Comparison of ENCODE assay signal across 12 cellular contexts in the genomic region with DNA sequence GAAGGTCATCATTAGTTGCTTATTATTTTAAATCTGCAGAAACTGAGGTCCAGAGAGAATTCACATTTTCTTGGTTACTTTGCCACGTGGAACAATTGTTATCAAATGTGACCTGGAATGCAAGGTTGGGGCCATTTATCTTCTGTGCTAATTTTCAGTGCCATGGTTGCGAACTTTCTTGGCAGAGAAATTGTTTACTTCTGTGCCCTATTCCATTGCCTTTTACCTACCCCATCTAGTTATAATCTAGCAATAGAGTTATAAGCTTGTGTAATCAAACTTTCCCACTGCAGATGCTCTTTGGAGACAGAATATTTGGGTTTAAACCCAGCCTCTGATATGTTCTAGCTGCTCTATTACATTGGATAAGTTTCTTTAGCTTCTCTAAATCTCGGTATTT.
DNase-seq lines count a peak whose midpoint lies in the region; ATAC-seq and TF ChIP-seq lines count a peak whose summit lies in the region.
"Had no signal": no experiment of that assay in that cellular context is flagged by ENCODE, and none has a peak within 500 bp of the region (broad histone marks: within the 10 kb centered on the region; RNA-seq: fewer than 3 reads in every experiment).

No MANE protein-coding gene starts in this region.

- H3K9ac ChIP-seq in subcutaneous abdominal adipose tissue (ENCODE audit: low read length in 5 of 5), result peak overlapping the region in 3 of 5 donors; percentile 62 to 72 (median 71)

- H3K9me3 ChIP-seq in body of pancreas (no peaks in the 10 kb centered on the region), lower lobe of right lung (no peaks in the 10 kb centered on the region), subcutaneous abdominal adipose tissue (ENCODE audit: control insufficient read depth in 5 of 5, low read length in 5 of 5) (no peaks in the 10 kb centered on the region)
- H3K9me3 ChIP-seq: tibial artery had no signal

- peaks cover 5% of the 10 kb centered on the region for H3K9me3 Mint-ChIP-seq in activated T-cell treated with anti-CD3 and anti-CD28 coated beads, Interleukin-2, amount 50 U/mL, for 4 hours

- WGBS in body of pancreas, 2 donors, result 22 to 24% methylated on average over 3 of the region's 3 CpGs

- intact Hi-C loops in body of pancreas (cut with DNase I) (no loop called here), lower lobe of right lung (cut with DNase I) (no loop called here)

- peaks cover 9% of the 10 kb centered on the region for H3K36me3 Mint-ChIP-seq in activated T-cell treated with anti-CD3 and anti-CD28 coated beads, Interleukin-2, amount 50 U/mL, for 4 hours (ENCODE audit: insufficient read depth)

- H3K4me1 ChIP-seq in body of pancreas (peaks cover 62% of the 10 kb centered on the region), lower lobe of right lung (peaks cover 46% of the 10 kb centered on the region), subcutaneous abdominal adipose tissue (ENCODE audit: control insufficient read depth in 5 of 5, insufficient read depth in 5 of 5, low read length in 5 of 5) (peaks cover 0 to 36% (median 32%) of the 10 kb centered on the region in 5 donors)

- no peaks in the 10 kb centered on the region for H3K36me3 ChIP-seq in body of pancreas (replicated peaks in 1 of 2; ENCODE audit: insufficient read depth in 1 of 2, low read depth in 2 of 2)
- H3K36me3 ChIP-seq in lower lobe of right lung, result no peaks in the 10 kb centered on the region
- H3K36me3 ChIP-seq in subcutaneous abdominal adipose tissue (ENCODE audit: control insufficient read depth in 5 of 5, insufficient read depth in 5 of 5, low read length in 5 of 5), result no peaks in the 10 kb centered on the region
- H3K36me3 ChIP-seq: tibial artery had no signal

- peaks cover 54% of the 10 kb centered on the region for H3K4me1 Mint-ChIP-seq in activated T-cell treated with anti-CD3 and anti-CD28 coated beads, Interleukin-2, amount 50 U/mL, for 4 hours (ENCODE audit: low read depth)

- H3K4me3 Mint-ChIP-seq in activated T-cell treated with anti-CD3 and anti-CD28 coated beads, Interleukin-2, amount 50 U/mL, for 4 hours, result peak overlapping the region; percentile 64

- TF ChIP-seq CTCF in body of pancreas (IDR thresholded peaks at IDR 0.05) (no peak), lower lobe of right lung (IDR thresholded peaks at IDR 0.05) (no peak)

- peak overlapping the region; percentile 16 to 78 (median 66) for H3K27ac ChIP-seq in body of pancreas
- H3K27ac ChIP-seq in lower lobe of right lung, result peak overlapping the region; percentile 51
- H3K27ac ChIP-seq in subcutaneous abdominal adipose tissue (ENCODE audit: low read depth, low read length), result peak overlapping the region; percentile 92

- no peak overlapping the region for H3K4me3 ChIP-seq in body of pancreas
- H3K4me3 ChIP-seq in lower lobe of right lung, result peak overlapping the region; percentile 26
- peak overlapping the region in 4 of 5 donors; percentile 29 to 51 (median 42) for H3K4me3 ChIP-seq in subcutaneous abdominal adipose tissue (ENCODE audit: low read depth in 1 of 5, low read length in 5 of 5)

- ATAC-seq in activated T-cell treated with anti-CD3 and anti-CD28 coated beads, Interleukin-2, amount 50 U/mL, for 4 hours, result no peak
- peak; percentile 71 for ATAC-seq in body of pancreas
- ATAC-seq in lower lobe of right lung, result peak in 1 of 2 donors; percentile 4

- no peak for DNase-seq in activated T-cell treated with anti-CD3 and anti-CD28 coated beads, Interleukin-2, amount 50 U/mL, for 4 hours
- DNase-seq in activated T-cell treated with anti-CD3 and anti-CD28 coated beads for 4 hours (no peak), body of pancreas (peak in 3 of 4 donors; percentile 25 to 36 (median 34)), lower lobe of right lung (no peak), SW480 (ENCODE audit: low spot score) (no peak), GM19240 (ENCODE audit: insufficient read length, low spot score) (no peak)
- no peak for DNase-seq in activated effector memory CD4-positive, alpha-beta T cell treated with anti-CD3 and anti-CD28 coated beads, Interleukin-2, amount 50 U/mL, for 16 hours
- DNase-seq: activated CD8-positive, alpha-beta memory T cell treated with anti-CD3 and anti-CD28 coated beads, Interleukin-2, amount 50 U/mL, for 4 hours; NCI-H1436 treated with DMSO at 0.1 percent for 48 hours; NCI-H524 treated with DMSO at 0.1 percent for 48 hours; tibial artery had no signal

- no peak for TF ChIP-seq POLR2A in body of pancreas (IDR thresholded peaks at IDR 0.05)

- H3K27me3 ChIP-seq in body of pancreas, result no peaks in the 10 kb centered on the region
- H3K27me3 ChIP-seq in lower lobe of right lung (ENCODE audit: low read depth), result no peaks in the 10 kb centered on the region
- H3K27me3 ChIP-seq in subcutaneous abdominal adipose tissue (ENCODE audit: control insufficient read depth in 5 of 5, insufficient read depth in 4 of 5, low read length in 5 of 5), result no peaks in the 10 kb centered on the region
- H3K27me3 ChIP-seq: tibial artery had no signal

- H3K27me3 Mint-ChIP-seq in activated T-cell treated with anti-CD3 and anti-CD28 coated beads, Interleukin-2, amount 50 U/mL, for 4 hours (ENCODE audit: low read depth), result no peaks in the 10 kb centered on the region

Comparison
In these comparisons a context has a peak if more than half of its experiments do, and no peak if none do; other contexts are left out.
1. DNase-seq: peak in body of pancreas (3 of 4); none in activated T-cell treated with anti-CD3 and anti-CD28 coated beads, Interleukin-2, amount 50 U/mL, for 4 hours (single experiment), activated T-cell treated with anti-CD3 and anti-CD28 coated beads for 4 hours (single experiment), lower lobe of right lung (single experiment), SW480 (single experiment), GM19240 (single experiment) and activated effector memory CD4-positive, alpha-beta T cell treated with anti-CD3 and anti-CD28 coated beads, Interleukin-2, amount 50 U/mL, for 16 hours (single experiment).
2. H3K4me3 ChIP-seq: peak in lower lobe of right lung (single experiment) and subcutaneous abdominal adipose tissue (4 of 5); none in body of pancreas (0 of 2).
3. Peak in every context shown above with its lines, with median percentiles within 50 percentile points of each other: H3K27ac ChIP-seq.